Comparison of ENCODE assay signal across 10 cellular contexts in the genomic region with DNA sequence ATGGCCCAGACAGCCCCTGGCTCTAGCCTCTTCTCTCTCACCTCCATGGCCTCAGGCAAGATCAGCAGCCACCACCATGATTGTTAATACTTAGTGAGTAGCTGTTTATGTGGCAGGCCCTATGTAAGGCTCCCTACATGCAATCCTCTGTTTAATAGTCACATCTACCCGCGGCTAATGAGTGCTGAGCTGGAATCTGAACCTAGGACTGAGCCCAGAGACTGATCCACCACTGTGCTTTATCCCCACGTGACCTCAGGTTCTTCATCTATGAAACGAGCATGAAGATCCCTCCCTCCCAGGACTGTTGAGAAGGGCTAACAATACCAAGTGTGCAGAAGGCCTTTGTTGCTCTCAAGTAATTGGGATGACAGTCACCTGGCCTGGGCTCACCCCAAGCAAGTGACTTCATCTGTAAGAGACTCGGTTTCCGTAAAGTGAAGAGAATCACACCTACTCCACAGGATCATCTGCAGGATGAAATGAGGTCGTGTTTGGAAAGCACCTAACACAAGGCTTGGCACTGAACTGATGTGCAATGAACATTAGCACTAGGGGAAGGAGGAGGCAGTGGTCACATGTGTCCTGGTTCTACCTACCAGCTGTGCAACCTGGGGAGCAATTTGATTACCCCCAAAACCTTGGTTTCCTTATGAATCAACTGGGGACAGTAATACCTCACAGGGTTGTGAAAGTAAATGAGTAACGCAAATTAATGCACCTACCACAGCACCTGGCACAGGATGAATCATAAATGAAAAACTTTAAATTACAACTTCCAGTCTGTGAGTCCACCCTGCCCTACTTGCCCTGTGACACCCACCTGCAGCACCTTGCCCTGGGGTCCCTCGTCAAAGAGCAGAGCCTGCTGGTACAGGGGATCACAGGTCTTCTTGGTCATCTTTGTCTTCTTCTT. TPM values are rescaled to one million over a fixed set of nuclear protein-coding genes. Genes with fewer than 3 reads are reported as not detected.
DNase-seq lines count a peak whose midpoint lies in the region; ATAC-seq and FAIRE-seq lines count a peak whose summit lies in the region.
"Had no signal": no experiment of that assay in that cellular context is flagged by ENCODE, and none has a peak within 500 bp of the region (broad histone marks: within the 10 kb centered on the region; RNA-seq: fewer than 3 reads in every experiment).

No MANE protein-coding gene starts in this region.

- DNase-seq in stimulated activated CD4-positive, alpha-beta T cell treated with anti-CD3 and anti-CD28 coated beads, Interleukin-15, amount 100 ng/mL, for 48 hours (ENCODE audit: low read depth in 2 of 2), result peak; percentile 20 to 25
- no peak for DNase-seq in stimulated activated CD4-positive, alpha-beta T cell treated with anti-CD3 and anti-CD28 coated beads, Interleukin-4, amount 100 ng/mL, for 1 hour
- DNase-seq in activated T-cell treated with anti-CD3 and anti-CD28 coated beads, Interleukin-2, amount 50 U/mL, for 72 hours, result peak; percentile 55 to 73
- no peak for DNase-seq in urothelium cell line (ENCODE audit: low spot score)
- no peak for DNase-seq in NCI-H69 (lab: John Stamatoyannopoulos, UW)
- DNase-seq in HK-2 (ENCODE audit: unreplicated experiment), result no peak
- no peak for DNase-seq in NAMALWA (ENCODE audit: low spot score)
- DNase-seq: NCI-H187, right cardiac atrium had no signal

- peaks cover 36% of the 10 kb centered on the region for H3K4me1 Mint-ChIP-seq in activated T-cell treated with anti-CD3 and anti-CD28 coated beads, Interleukin-2, amount 50 U/mL, for 72 hours (ENCODE audit: low read depth)

- H3K9me3 Mint-ChIP-seq in activated T-cell treated with anti-CD3 and anti-CD28 coated beads, Interleukin-2, amount 50 U/mL, for 72 hours, result no peaks in the 10 kb centered on the region

- peak; percentile 82 for FAIRE-seq in urothelium cell line (lab: Jason Lieb, UNC)

- H3K27me3 Mint-ChIP-seq in activated T-cell treated with anti-CD3 and anti-CD28 coated beads, Interleukin-2, amount 50 U/mL, for 72 hours (ENCODE audit: low read depth), result no peaks in the 10 kb centered on the region

- peak overlapping the region; percentile 19 for H3K27ac Mint-ChIP-seq in activated T-cell treated with anti-CD3 and anti-CD28 coated beads, Interleukin-2, amount 50 U/mL, for 72 hours

- ATAC-seq in HG02870 (IDR thresholded peaks at IDR 0.05; ENCODE audit: unreplicated experiment), result peak; percentile 70
- ATAC-seq in activated T-cell treated with anti-CD3 and anti-CD28 coated beads, Interleukin-2, amount 50 U/mL, for 72 hours (replicated peaks in 1 of 2), result peak; percentile 90 to 92
- ATAC-seq: right cardiac atrium had no signal

- peak overlapping the region; percentile 50 to 63 for H3K4me3 Mint-ChIP-seq in activated T-cell treated with anti-CD3 and anti-CD28 coated beads, Interleukin-2, amount 50 U/mL, for 72 hours

- H3K36me3 Mint-ChIP-seq in activated T-cell treated with anti-CD3 and anti-CD28 coated beads, Interleukin-2, amount 50 U/mL, for 72 hours (ENCODE audit: insufficient read depth in 2 of 2), result no peaks in the 10 kb centered on the region

RNA-seq across cellular contexts. Expression of gene RIMS3, which starts 37.2 kb away (rescaled TPM):
- total RNA-seq in activated T-cell treated with anti-CD3 and anti-CD28 coated beads, Interleukin-2, amount 50 U/mL, for 72 hours, result 1 to 10 TPM; 8.8 to 9.3 TPM

Comparison
In these comparisons a context has a peak if more than half of its experiments do, and no peak if none do; other contexts are left out.
1. DNase-seq: peak in stimulated activated CD4-positive, alpha-beta T cell treated with anti-CD3 and anti-CD28 coated beads, Interleukin-15, amount 100 ng/mL, for 48 hours (2 of 2) and activated T-cell treated with anti-CD3 and anti-CD28 coated beads, Interleukin-2, amount 50 U/mL, for 72 hours (2 of 2); none in stimulated activated CD4-positive, alpha-beta T cell treated with anti-CD3 and anti-CD28 coated beads, Interleukin-4, amount 100 ng/mL, for 1 hour (single experiment), urothelium cell line (single experiment), NCI-H69 (single experiment), HK-2 (single experiment) and NAMALWA (single experiment).